Comparison of ENCODE assay signal across 26 cellular contexts in genomic region chrX:141638601-141639000, GRCh38. TPM values are rescaled to one million over a fixed set of nuclear protein-coding genes. Genes with fewer than 3 reads are reported as not detected.
"Had no signal": no experiment of that assay in that cellular context is flagged by ENCODE, and none has a peak within 500 bp of the region (broad histone marks: within the 10 kb centered on the region; RNA-seq: fewer than 3 reads in every experiment).

No MANE protein-coding gene starts in this region.

- DNase-seq: effector memory CD8-positive, alpha-beta T cell; gastrocnemius medialis; glutamatergic neuron; islet precursor cell; mammary epithelial cell; natural killer cell; right cardiac atrium; small intestine; stimulated activated CD4-positive, alpha-beta T cell treated with anti-CD3 and anti-CD28 coated beads, Interleukin-12 subunit alpha, Interleukin-12 subunit beta, amount 100 ng/mL, for 4 hours; stimulated activated naive CD4-positive, alpha-beta T cell; stomach; thyroid gland; upper lobe of left lung; uterus had no signal

- H3K27ac ChIP-seq: epithelial cell of prostate, esophagus muscularis mucosa, gastrocnemius medialis, hepatocyte, stomach, thyroid gland, upper lobe of left lung, uterus had no signal

RNA-seq across cellular contexts. Expression of gene SPANXA2, which starts 49.1 kb away (rescaled TPM):
- total RNA-seq: esophagus muscularis mucosa, fibroblast of villous mesenchyme, gastrocnemius medialis, hepatocyte, left lobe of liver, lower leg skin, mammary epithelial cell, mesothelial cell of epicardium, mucosa of gallbladder, myocyte, natural killer cell, neural crest cell, osteocyte, posterior vena cava, right cardiac atrium, stomach, thyroid gland, upper lobe of left lung, uterus had no signal

RNA-seq across cellular contexts. Expression of gene SPANXA1, which starts 54.1 kb away (rescaled TPM):
- total RNA-seq: esophagus muscularis mucosa, fibroblast of villous mesenchyme, gastrocnemius medialis, hepatocyte, left lobe of liver, lower leg skin, mammary epithelial cell, mesothelial cell of epicardium, mucosa of gallbladder, myocyte, natural killer cell, neural crest cell, osteocyte, posterior vena cava, right cardiac atrium, stomach, thyroid gland, upper lobe of left lung, uterus had no signal

RNA-seq across cellular contexts. Expression of gene SPANXD, which starts 59.9 kb away (rescaled TPM):
- total RNA-seq: esophagus muscularis mucosa, gastrocnemius medialis, hepatocyte, left lobe of liver, lower leg skin, mucosa of gallbladder, myocyte, natural killer cell, neural crest cell, osteocyte, posterior vena cava, right cardiac atrium, stomach, thyroid gland, upper lobe of left lung, uterus had no signal
